ENCODE assay signal across 7 cellular contexts in the genomic region with DNA sequence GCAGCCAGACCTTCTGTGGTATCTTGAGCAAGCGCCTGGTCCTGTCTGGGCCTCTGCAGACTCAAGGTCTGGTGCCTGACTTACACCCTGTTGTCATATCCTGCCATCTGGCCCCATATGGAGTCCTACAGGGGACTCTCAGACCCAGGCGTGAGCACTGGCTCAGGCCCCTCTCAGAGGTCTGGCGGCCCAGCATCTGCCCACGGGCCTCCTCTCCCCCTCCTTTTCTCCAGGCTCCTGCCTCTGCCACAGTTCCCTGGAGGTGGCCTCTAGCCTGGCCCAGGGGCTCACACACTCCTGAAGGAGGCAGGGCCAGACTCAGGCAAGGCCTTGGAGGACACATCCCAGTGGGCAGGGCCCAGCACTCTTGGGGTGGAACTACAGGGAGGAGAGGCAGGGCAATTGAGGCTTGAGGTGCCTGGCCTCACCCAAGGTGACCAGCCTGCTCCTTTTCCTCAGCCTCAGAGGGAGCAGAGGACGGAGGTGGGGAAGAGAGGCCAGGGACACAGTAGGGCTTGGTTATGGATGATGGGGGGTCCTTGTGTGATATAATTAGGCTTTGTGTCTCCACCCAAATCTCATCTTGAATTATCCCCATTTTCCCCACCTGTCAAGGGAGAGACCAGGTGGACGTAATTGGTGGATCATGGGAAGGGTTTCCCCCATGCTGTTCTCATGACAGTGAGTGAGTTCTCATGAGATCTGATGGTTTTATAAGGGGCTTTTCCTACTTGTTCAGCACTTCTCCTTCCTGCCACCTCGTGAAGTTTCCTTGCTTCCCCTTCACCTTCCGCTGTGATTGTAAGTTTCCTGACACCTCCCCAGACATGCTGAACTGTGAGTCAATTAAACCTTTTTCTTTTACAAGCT.
DNase-seq lines count a peak whose midpoint lies in the region; ATAC-seq, FAIRE-seq and TF ChIP-seq lines count a peak whose summit lies in the region.
"Not testable (repeated sequence)": the region's sequence is repeated elsewhere in the genome, so short reads cannot be mapped to it uniquely, and the experiment has no call there.

No MANE protein-coding gene starts in this region.

- not testable (repeated sequence) for H3K4me1 ChIP-seq in endodermal cell (ENCODE audit: control insufficient read depth, insufficient read depth, low read length)

- H3K27me3 ChIP-seq in endodermal cell (ENCODE audit: control insufficient read depth, insufficient read depth, low read length, poor library complexity, severe bottlenecking) = not testable (repeated sequence)

- not testable (repeated sequence) for H3K4me1 Mint-ChIP-seq in activated CD4-positive, alpha-beta T cell treated with anti-CD3 and anti-CD28 coated beads, Interleukin-2, amount 10 ng/mL, durations not matched to agents 24 days and 14 days; endodermal cell; natural killer cell; stimulated activated memory B cell treated with anti-CD40 and anti-IgM and Interleukin-4, amounts not matched to agents 10 μg/mL and 1 μg/mL and 100 μg/mL, for 72 hours

- not testable (repeated sequence) for H3K27ac ChIP-seq in endodermal cell (ENCODE audit: low read depth, low read length)

- not testable (repeated sequence) for H3K9me3 Mint-ChIP-seq in activated CD4-positive, alpha-beta T cell treated with anti-CD3 and anti-CD28 coated beads, Interleukin-2, amount 10 ng/mL, durations not matched to agents 24 days and 14 days; endodermal cell; natural killer cell; stimulated activated memory B cell treated with anti-CD40 and anti-IgM and Interleukin-4, amounts not matched to agents 10 μg/mL and 1 μg/mL and 100 μg/mL, for 72 hours

- H3K27me3 Mint-ChIP-seq in activated CD4-positive, alpha-beta T cell treated with anti-CD3 and anti-CD28 coated beads, Interleukin-2, amount 10 ng/mL, durations not matched to agents 24 days and 14 days; endodermal cell (ENCODE audit: insufficient read depth); natural killer cell (ENCODE audit: low read depth in 2 of 2); stimulated activated memory B cell treated with anti-CD40 and anti-IgM and Interleukin-4, amounts not matched to agents 10 μg/mL and 1 μg/mL and 100 μg/mL, for 72 hours: not testable (repeated sequence)

- TF ChIP-seq POLR2A in H54 (IDR thresholded peaks at IDR 0.05; ENCODE audit: low read depth, low read length) = not testable (repeated sequence)

- TF ChIP-seq CTCF in endodermal cell (conservative IDR thresholded peaks at IDR 0.05); natural killer cell (IDR thresholded peaks at IDR 0.05): not testable (repeated sequence)

- DNase-seq in H54 (ENCODE audit: insufficient read length, low spot score); left colon; natural killer cell: not testable (repeated sequence)
- peak; percentile 45 for DNase-seq in NCI-H82 treated with DMSO at 0.1 percent for 48 hours (lab: John Stamatoyannopoulos, UW; ENCODE audit: unreplicated experiment)
- DNase-seq in activated CD4-positive, alpha-beta T cell treated with anti-CD3 and anti-CD28 coated beads, Interleukin-2, amount 10 ng/mL, durations not matched to agents 24 days and 14 days = peak; percentile 52
- peak; percentile 68 for DNase-seq in endodermal cell

- not testable (repeated sequence) for H3K36me3 ChIP-seq in endodermal cell (ENCODE audit: control insufficient read depth, insufficient read depth, low read length)

- peak; percentile 52 for FAIRE-seq in H54 (lab: Jason Lieb, UNC)

- WGBS in endodermal cell (ENCODE audit: insufficient coverage in 1 of 2, insufficient read length in 1 of 2), 2 experiments = 88 to 97% methylated on average over 4 to 7 of the region's 8 CpGs

- H3K27ac Mint-ChIP-seq in activated CD4-positive, alpha-beta T cell treated with anti-CD3 and anti-CD28 coated beads, Interleukin-2, amount 10 ng/mL, durations not matched to agents 24 days and 14 days; endodermal cell; natural killer cell: not testable (repeated sequence)
- H3K27ac Mint-ChIP-seq in stimulated activated memory B cell treated with anti-CD40 and anti-IgM and Interleukin-4, amounts not matched to agents 10 μg/mL and 1 μg/mL and 100 μg/mL, for 72 hours = peak overlapping the region; percentile 3

- not testable (repeated sequence) for H3K9me3 ChIP-seq in endodermal cell (ENCODE audit: control insufficient read depth, low read length)

- not testable (repeated sequence) for H3K4me3 ChIP-seq in endodermal cell (ENCODE audit: low read length)

- H3K9ac ChIP-seq in endodermal cell (ENCODE audit: extremely low read depth, low read length, poor library complexity, severe bottlenecking) = not testable (repeated sequence)

- H3K4me3 Mint-ChIP-seq in activated CD4-positive, alpha-beta T cell treated with anti-CD3 and anti-CD28 coated beads, Interleukin-2, amount 10 ng/mL, durations not matched to agents 24 days and 14 days; endodermal cell; natural killer cell; stimulated activated memory B cell treated with anti-CD40 and anti-IgM and Interleukin-4, amounts not matched to agents 10 μg/mL and 1 μg/mL and 100 μg/mL, for 72 hours: not testable (repeated sequence)

- peak; percentile 40 for ATAC-seq in left colon
- peak in 2 of 3 donors; percentile 17 to 29 for ATAC-seq in natural killer cell
- ATAC-seq in stimulated activated memory B cell treated with anti-CD40 and anti-IgM and Interleukin-4, amounts not matched to agents 10 μg/mL and 1 μg/mL and 100 μg/mL, for 72 hours = peak; percentile 56

- intact Hi-C loops in activated CD4-positive, alpha-beta T cell treated with anti-CD3 and anti-CD28 coated beads, Interleukin-2, amount 10 ng/mL, durations not matched to agents 24 days and 14 days (cut with micrococcal nuclease); left colon (cut with DNase I, micrococcal nuclease); natural killer cell (cut with micrococcal nuclease): not testable (repeated sequence)

- not testable (repeated sequence) for H3K36me3 Mint-ChIP-seq in activated CD4-positive, alpha-beta T cell treated with anti-CD3 and anti-CD28 coated beads, Interleukin-2, amount 10 ng/mL, durations not matched to agents 24 days and 14 days (ENCODE audit: low read depth); endodermal cell (ENCODE audit: low read depth); natural killer cell; stimulated activated memory B cell treated with anti-CD40 and anti-IgM and Interleukin-4, amounts not matched to agents 10 μg/mL and 1 μg/mL and 100 μg/mL, for 72 hours
